Comparison of ENCODE assay signal across 1 cellular context in the genomic region with DNA sequence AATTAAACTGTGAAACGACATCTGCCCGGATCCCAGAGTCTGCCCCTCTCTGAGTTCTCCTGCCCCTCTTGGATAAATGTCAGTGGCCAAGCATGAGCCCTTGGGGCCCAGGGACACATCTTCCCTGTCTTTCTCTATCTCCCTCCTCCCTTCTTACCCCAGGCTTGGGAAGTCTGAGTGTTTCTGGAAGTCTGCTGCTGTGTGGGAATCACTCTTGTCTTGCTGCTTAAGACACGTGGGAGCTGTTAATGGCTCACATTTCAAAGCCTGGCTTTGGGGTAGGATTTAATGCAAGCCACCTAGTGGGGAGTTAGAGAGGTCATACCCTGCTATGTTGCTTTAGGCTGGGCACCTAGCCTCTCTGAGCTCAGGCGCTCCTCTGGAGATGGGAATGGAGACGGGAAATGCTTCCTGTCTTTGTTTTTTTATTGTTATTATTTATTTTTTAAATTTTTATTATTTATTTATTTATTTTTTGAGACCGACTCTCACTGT.
TF ChIP-seq lines count a peak whose summit lies in the region.

No MANE protein-coding gene starts in this region.

TF ChIP-seq in K562, 482 proteins besides CTCF, POLR2A, EP300 and RAD21 (continued from another document):
- TF ChIP-seq, protein P1, sequence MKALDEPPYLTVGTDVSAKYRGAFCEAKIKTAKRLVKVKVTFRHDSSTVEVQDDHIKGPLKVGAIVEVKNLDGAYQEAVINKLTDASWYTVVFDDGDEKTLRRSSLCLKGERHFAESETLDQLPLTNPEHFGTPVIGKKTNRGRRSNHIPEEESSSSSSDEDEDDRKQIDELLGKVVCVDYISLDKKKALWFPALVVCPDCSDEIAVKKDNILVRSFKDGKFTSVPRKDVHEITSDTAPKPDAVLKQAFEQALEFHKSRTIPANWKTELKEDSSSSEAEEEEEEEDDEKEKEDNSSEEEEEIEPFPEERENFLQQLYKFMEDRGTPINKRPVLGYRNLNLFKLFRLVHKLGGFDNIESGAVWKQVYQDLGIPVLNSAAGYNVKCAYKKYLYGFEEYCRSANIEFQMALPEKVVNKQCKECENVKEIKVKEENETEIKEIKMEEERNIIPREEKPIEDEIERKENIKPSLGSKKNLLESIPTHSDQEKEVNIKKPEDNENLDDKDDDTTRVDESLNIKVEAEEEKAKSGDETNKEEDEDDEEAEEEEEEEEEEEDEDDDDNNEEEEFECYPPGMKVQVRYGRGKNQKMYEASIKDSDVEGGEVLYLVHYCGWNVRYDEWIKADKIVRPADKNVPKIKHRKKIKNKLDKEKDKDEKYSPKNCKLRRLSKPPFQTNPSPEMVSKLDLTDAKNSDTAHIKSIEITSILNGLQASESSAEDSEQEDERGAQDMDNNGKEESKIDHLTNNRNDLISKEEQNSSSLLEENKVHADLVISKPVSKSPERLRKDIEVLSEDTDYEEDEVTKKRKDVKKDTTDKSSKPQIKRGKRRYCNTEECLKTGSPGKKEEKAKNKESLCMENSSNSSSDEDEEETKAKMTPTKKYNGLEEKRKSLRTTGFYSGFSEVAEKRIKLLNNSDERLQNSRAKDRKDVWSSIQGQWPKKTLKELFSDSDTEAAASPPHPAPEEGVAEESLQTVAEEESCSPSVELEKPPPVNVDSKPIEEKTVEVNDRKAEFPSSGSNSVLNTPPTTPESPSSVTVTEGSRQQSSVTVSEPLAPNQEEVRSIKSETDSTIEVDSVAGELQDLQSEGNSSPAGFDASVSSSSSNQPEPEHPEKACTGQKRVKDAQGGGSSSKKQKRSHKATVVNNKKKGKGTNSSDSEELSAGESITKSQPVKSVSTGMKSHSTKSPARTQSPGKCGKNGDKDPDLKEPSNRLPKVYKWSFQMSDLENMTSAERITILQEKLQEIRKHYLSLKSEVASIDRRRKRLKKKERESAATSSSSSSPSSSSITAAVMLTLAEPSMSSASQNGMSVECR (CRISPR knock-in tag; IDR thresholded peaks at IDR 0.05), result 0 out of 2 replicates have a peak, but pooled peaks have one; percentile 25
- TF ChIP-seq, protein P2, sequence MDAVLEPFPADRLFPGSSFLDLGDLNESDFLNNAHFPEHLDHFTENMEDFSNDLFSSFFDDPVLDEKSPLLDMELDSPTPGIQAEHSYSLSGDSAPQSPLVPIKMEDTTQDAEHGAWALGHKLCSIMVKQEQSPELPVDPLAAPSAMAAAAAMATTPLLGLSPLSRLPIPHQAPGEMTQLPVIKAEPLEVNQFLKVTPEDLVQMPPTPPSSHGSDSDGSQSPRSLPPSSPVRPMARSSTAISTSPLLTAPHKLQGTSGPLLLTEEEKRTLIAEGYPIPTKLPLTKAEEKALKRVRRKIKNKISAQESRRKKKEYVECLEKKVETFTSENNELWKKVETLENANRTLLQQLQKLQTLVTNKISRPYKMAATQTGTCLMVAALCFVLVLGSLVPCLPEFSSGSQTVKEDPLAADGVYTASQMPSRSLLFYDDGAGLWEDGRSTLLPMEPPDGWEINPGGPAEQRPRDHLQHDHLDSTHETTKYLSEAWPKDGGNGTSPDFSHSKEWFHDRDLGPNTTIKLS (IDR thresholded peaks at IDR 0.05; ENCODE audit: borderline replicate concordance, low read depth), result no peak
- TF ChIP-seq ZC3H4 (CRISPR knock-in tag; IDR thresholded peaks at IDR 0.05; ENCODE audit: borderline replicate concordance) (no peak), LEF1 (IDR thresholded peaks at IDR 0.05) (peak; percentile 70; the same call in 1 of the 2 replicates), CREB1 (IDR thresholded peaks at IDR 0.05) (no peak), CREB1 (CRISPR knock-in tag; IDR thresholded peaks at IDR 0.05) (peak; percentile 25; the same call in 1 of the 2 replicates), SMARCA5 (IDR thresholded peaks at IDR 0.05) (peak; percentile 85; the same call in 1 of the 2 replicates), ZNF324 (CRISPR knock-in tag; IDR thresholded peaks at IDR 0.05) (no peak), ZSCAN32 (CRISPR knock-in tag; IDR thresholded peaks at IDR 0.05) (no peak), BHLHE40 (IDR thresholded peaks at IDR 0.05; ENCODE audit: low read length) (peak; percentile 73), TAF15 (IDR thresholded peaks at IDR 0.05; ENCODE audit: low read depth, low read length) (no peak), FOXJ3 (CRISPR knock-in tag; IDR thresholded peaks at IDR 0.05) (no peak), PML (IDR thresholded peaks at IDR 0.05; ENCODE audit: low read length) (no peak), ZNF165 (CRISPR knock-in tag; IDR thresholded peaks at IDR 0.05; ENCODE audit: borderline replicate concordance) (no peak), SRSF1 (IDR thresholded peaks at IDR 0.05; ENCODE audit: low read depth, low read length) (no peak), ELF2 (CRISPR knock-in tag; IDR thresholded peaks at IDR 0.05) (no peak), EP400 (IDR thresholded peaks at IDR 0.05) (peak; percentile 61; the same call in 1 of the 2 replicates), ZEB2 (IDR thresholded peaks at IDR 0.05) (no peak), SMARCA4 (IDR thresholded peaks at IDR 0.05) (0 out of 2 replicates have a peak, but pooled peaks have one; percentile 37), ZNF561 (CRISPR knock-in tag; conservative IDR thresholded peaks at IDR 0.05) (no peak), BDP1 (IDR thresholded peaks at IDR 0.05; ENCODE audit: insufficient read depth, insufficient read length) (no peak), ZNF668 (CRISPR knock-in tag; IDR thresholded peaks at IDR 0.05) (no peak), TBL1XR1 (IDR thresholded peaks at IDR 0.05; ENCODE audit: low read length in 2 of 2) (peak in 1 of 2 experiments; percentile 58; a peak in 2 of 4 replicates), EHMT2 (IDR thresholded peaks at IDR 0.05) (no peak), DIDO1 (tag; IDR thresholded peaks at IDR 0.05; ENCODE audit: low read depth) (no peak), TEAD4 (IDR thresholded peaks at IDR 0.05; ENCODE audit: low read length) (0 out of 2 replicates have a peak, but pooled peaks have one; percentile 15), TEAD4 (CRISPR knock-in tag; IDR thresholded peaks at IDR 0.05; ENCODE audit: borderline replicate concordance) (no peak), RCOR1 (IDR thresholded peaks at IDR 0.05; ENCODE audit: borderline replicate concordance in 1 of 2, low read depth in 2 of 2, low read length in 2 of 2) (peak in 1 of 2 experiments; percentile 75; a peak in 1 of 4 replicates), HCFC1 (IDR thresholded peaks at IDR 0.05; ENCODE audit: low read depth, low read length) (no peak), SNRNP70 (optimal IDR thresholded peaks at IDR 0.05; ENCODE audit: low read depth, low read length) (no peak), BRD9 (IDR thresholded peaks at IDR 0.05; ENCODE audit: low read depth, partially characterized antibody) (peak; percentile 34), NRF1 (conservative IDR thresholded peaks at IDR 0.05 in 1 of 2, IDR thresholded peaks at IDR 0.05 in 1 of 2) (no peak), BRD4 (IDR thresholded peaks at IDR 0.05) (no peak), NEUROD1 (IDR thresholded peaks at IDR 0.05; ENCODE audit: borderline replicate concordance, low read depth, low read length, partially characterized antibody) (no peak), NCOA4 (IDR thresholded peaks at IDR 0.05; ENCODE audit: partially characterized antibody) (no peak), NCOA6 (IDR thresholded peaks at IDR 0.05) (no peak), MAFG (tag; conservative IDR thresholded peaks at IDR 0.05) (no peak), FOXK1 (CRISPR knock-in tag; IDR thresholded peaks at IDR 0.05; ENCODE audit: borderline replicate concordance) (no peak), KAT2B (IDR thresholded peaks at IDR 0.05; ENCODE audit: low read depth, low read length) (no peak)
- TF ChIP-seq, protein P3, sequence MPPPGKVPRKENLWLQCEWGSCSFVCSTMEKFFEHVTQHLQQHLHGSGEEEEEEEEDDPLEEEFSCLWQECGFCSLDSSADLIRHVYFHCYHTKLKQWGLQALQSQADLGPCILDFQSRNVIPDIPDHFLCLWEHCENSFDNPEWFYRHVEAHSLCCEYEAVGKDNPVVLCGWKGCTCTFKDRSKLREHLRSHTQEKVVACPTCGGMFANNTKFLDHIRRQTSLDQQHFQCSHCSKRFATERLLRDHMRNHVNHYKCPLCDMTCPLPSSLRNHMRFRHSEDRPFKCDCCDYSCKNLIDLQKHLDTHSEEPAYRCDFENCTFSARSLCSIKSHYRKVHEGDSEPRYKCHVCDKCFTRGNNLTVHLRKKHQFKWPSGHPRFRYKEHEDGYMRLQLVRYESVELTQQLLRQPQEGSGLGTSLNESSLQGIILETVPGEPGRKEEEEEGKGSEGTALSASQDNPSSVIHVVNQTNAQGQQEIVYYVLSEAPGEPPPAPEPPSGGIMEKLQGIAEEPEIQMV (tag; conservative IDR thresholded peaks at IDR 0.05; ENCODE audit: low read depth), result no peak
- TF ChIP-seq, protein P4, sequence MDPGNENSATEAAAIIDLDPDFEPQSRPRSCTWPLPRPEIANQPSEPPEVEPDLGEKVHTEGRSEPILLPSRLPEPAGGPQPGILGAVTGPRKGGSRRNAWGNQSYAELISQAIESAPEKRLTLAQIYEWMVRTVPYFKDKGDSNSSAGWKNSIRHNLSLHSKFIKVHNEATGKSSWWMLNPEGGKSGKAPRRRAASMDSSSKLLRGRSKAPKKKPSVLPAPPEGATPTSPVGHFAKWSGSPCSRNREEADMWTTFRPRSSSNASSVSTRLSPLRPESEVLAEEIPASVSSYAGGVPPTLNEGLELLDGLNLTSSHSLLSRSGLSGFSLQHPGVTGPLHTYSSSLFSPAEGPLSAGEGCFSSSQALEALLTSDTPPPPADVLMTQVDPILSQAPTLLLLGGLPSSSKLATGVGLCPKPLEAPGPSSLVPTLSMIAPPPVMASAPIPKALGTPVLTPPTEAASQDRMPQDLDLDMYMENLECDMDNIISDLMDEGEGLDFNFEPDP (CRISPR knock-in tag; IDR thresholded peaks at IDR 0.05), result no peak
- TF ChIP-seq, protein P5, sequence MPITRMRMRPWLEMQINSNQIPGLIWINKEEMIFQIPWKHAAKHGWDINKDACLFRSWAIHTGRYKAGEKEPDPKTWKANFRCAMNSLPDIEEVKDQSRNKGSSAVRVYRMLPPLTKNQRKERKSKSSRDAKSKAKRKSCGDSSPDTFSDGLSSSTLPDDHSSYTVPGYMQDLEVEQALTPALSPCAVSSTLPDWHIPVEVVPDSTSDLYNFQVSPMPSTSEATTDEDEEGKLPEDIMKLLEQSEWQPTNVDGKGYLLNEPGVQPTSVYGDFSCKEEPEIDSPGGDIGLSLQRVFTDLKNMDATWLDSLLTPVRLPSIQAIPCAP (CRISPR knock-in tag; IDR thresholded peaks at IDR 0.05; ENCODE audit: borderline replicate concordance), result no peak
